ENCODE assay signal across 23 cellular contexts in the genomic region with DNA sequence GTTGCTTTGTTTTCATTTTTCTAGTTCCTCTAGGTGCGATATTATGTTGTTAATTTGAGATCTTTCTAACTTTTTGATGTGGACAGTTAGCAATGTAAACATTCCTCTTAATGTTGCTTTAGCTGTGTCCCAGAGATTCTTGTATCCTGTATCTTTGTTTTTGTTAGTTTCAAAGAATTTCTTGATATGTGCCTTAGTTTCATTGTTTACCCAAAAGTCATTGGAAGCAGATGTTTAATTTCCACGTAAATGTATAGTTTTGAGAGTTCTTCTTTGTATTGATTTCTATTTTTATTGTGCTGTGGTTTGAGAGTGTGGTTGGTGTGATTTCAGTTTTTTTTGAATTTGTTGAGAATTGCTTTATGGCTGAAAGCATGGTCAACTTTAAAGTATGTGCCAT.
"Had no signal": no experiment of that assay in that cellular context is flagged by ENCODE, and none has a peak within 500 bp of the region (broad histone marks: within the 10 kb centered on the region; RNA-seq: fewer than 3 reads in every experiment).

No MANE protein-coding gene starts in this region.

- H3K27me3 Mint-ChIP-seq: activated B cell treated with CpG ODN at 0.5 μM for 24 hours; activated CD4-positive, alpha-beta T cell treated with anti-CD3 and anti-CD28 coated beads, Interleukin-2, amount 10 ng/mL, durations not matched to agents 24 days and 14 days; activated CD8-positive, alpha-beta memory T cell treated with anti-CD3 and anti-CD28 coated beads, Interleukin-2, amount 10 ng/mL, durations not matched to agents 7 days and 5 days; activated T-helper 17 cell treated with anti-CD3 and anti-CD28 coated beads, Interleukin-2, amount 50 U/mL, for 72 hours had no signal

- H3K27me3 ChIP-seq: body of pancreas had no signal

- H3K27ac Mint-ChIP-seq: activated B cell treated with CpG ODN at 0.5 μM for 24 hours; activated CD4-positive, alpha-beta T cell treated with anti-CD3 and anti-CD28 coated beads, Interleukin-2, amount 10 ng/mL, durations not matched to agents 24 days and 14 days; activated CD8-positive, alpha-beta memory T cell treated with anti-CD3 and anti-CD28 coated beads, Interleukin-2, amount 10 ng/mL, durations not matched to agents 7 days and 5 days; activated naive CD4-positive, alpha-beta T cell treated with anti-CD3 and anti-CD28 coated beads for 36 hours; activated naive CD8-positive, alpha-beta T cell; activated T-cell treated with anti-CD3 and anti-CD28 coated beads, Interleukin-2, amount 50 U/mL, for 24 hours; activated T-helper 17 cell treated with anti-CD3 and anti-CD28 coated beads, Interleukin-2, amount 50 U/mL, for 72 hours had no signal

- H3K4me1 Mint-ChIP-seq: activated B cell treated with CpG ODN at 0.5 μM for 24 hours; activated CD4-positive, alpha-beta T cell treated with anti-CD3 and anti-CD28 coated beads, Interleukin-2, amount 10 ng/mL, durations not matched to agents 24 days and 14 days; activated CD8-positive, alpha-beta memory T cell treated with anti-CD3 and anti-CD28 coated beads, Interleukin-2, amount 10 ng/mL, durations not matched to agents 7 days and 5 days; activated T-helper 17 cell treated with anti-CD3 and anti-CD28 coated beads, Interleukin-2, amount 50 U/mL, for 72 hours; central memory CD8-positive, alpha-beta T cell had no signal

- ATAC-seq: activated CD8-positive, alpha-beta memory T cell treated with anti-CD3 and anti-CD28 coated beads, Interleukin-2, amount 10 ng/mL, durations not matched to agents 7 days and 5 days; activated T-helper 17 cell treated with anti-CD3 and anti-CD28 coated beads, Interleukin-2, amount 50 U/mL, for 72 hours; body of pancreas had no signal

- H3K27ac ChIP-seq: body of pancreas, PC-9 had no signal

- H3K4me2 ChIP-seq: PC-9 had no signal

- H3K4me3 ChIP-seq: body of pancreas, PC-9 had no signal

- H3K36me3 Mint-ChIP-seq: activated CD8-positive, alpha-beta memory T cell treated with anti-CD3 and anti-CD28 coated beads, Interleukin-2, amount 10 ng/mL, durations not matched to agents 7 days and 5 days; activated naive CD8-positive, alpha-beta T cell had no signal

- DNase-seq: activated B cell treated with CpG ODN at 0.5 μM for 24 hours; activated CD4-positive, alpha-beta T cell treated with anti-CD3 and anti-CD28 coated beads for 1 hour; activated CD4-positive, alpha-beta T cell treated with anti-CD3 and anti-CD28 coated beads, Interleukin-2, amount 10 ng/mL, durations not matched to agents 24 days and 14 days; activated CD4-positive, alpha-beta T cell treated with anti-CD3 and anti-CD28 coated beads, Interleukin-2, amount 50 U/mL, for 48 hours; activated CD8-positive, alpha-beta memory T cell treated with anti-CD3 and anti-CD28 coated beads, Interleukin-2, amount 10 ng/mL, durations not matched to agents 7 days and 5 days; activated gamma-delta T cell; activated naive CD4-positive, alpha-beta T cell treated with anti-CD3 and anti-CD28 coated beads for 36 hours; activated T-cell treated with anti-CD3 and anti-CD28 coated beads, Interleukin-2, amount 50 U/mL, for 24 hours; anterior cingulate cortex; body of pancreas; MM.1S; NCI-H1105; NCI-H1436; NCI-H187; NCI-H2081; NCI-H510A treated with DMSO at 0.1 percent for 48 hours; PC-9; SIG-M5; T-helper 2 cell; T1000 had no signal

- H3K4me1 ChIP-seq: body of pancreas had no signal

- H3K4me3 Mint-ChIP-seq: activated B cell treated with CpG ODN at 0.5 μM for 24 hours; activated CD4-positive, alpha-beta T cell treated with anti-CD3 and anti-CD28 coated beads, Interleukin-2, amount 10 ng/mL, durations not matched to agents 24 days and 14 days; activated CD8-positive, alpha-beta memory T cell treated with anti-CD3 and anti-CD28 coated beads, Interleukin-2, amount 10 ng/mL, durations not matched to agents 7 days and 5 days; activated naive CD4-positive, alpha-beta T cell treated with anti-CD3 and anti-CD28 coated beads for 36 hours; activated naive CD8-positive, alpha-beta T cell; activated T-cell treated with anti-CD3 and anti-CD28 coated beads, Interleukin-2, amount 50 U/mL, for 24 hours; activated T-helper 17 cell treated with anti-CD3 and anti-CD28 coated beads, Interleukin-2, amount 50 U/mL, for 72 hours; central memory CD8-positive, alpha-beta T cell had no signal

- H3K9me3 ChIP-seq: body of pancreas had no signal

- H3K9me3 Mint-ChIP-seq: activated CD4-positive, alpha-beta T cell treated with anti-CD3 and anti-CD28 coated beads, Interleukin-2, amount 10 ng/mL, durations not matched to agents 24 days and 14 days had no signal

- H2AFZ ChIP-seq: PC-9 had no signal
